ENCODE assay signal across 16 cellular contexts in the genomic region with DNA sequence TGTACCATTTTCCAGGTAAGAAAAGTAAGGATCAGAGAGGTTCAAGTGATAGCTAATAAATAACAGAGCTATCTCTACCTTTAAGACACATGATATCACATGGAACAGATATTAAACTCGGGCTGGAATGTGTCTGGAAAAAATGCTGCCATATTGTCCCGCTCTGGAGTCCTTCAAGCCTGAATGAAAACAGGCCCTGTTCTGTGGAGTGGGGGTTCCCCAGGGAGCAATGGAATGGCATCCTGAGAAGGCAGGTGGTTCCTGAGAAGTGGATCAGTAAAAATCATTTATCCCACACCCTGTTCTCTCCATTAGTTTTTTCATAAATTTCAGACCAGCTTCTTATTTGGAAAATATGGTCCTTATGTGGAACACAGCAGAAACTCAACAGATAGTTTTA. TPM values are rescaled to one million over a fixed set of nuclear protein-coding genes. Genes with fewer than 3 reads are reported as not detected.
DNase-seq lines count a peak whose midpoint lies in the region; ATAC-seq, FAIRE-seq and TF ChIP-seq lines count a peak whose summit lies in the region.
"Had no signal": no experiment of that assay in that cellular context is flagged by ENCODE, and none has a peak within 500 bp of the region (broad histone marks: within the 10 kb centered on the region; RNA-seq: fewer than 3 reads in every experiment).

No MANE protein-coding gene starts in this region.

- WGBS in hepatocyte (ENCODE audit: low lambda C conversion rate, missing lambda C conversion rate), result 73% methylated on average over 2 of the region's 2 CpGs

- no peaks in the 10 kb centered on the region for H3K36me3 Mint-ChIP-seq in GM23338 (ENCODE audit: low read depth)
- H3K36me3 Mint-ChIP-seq: activated naive CD8-positive, alpha-beta T cell treated with anti-CD3 and anti-CD28 coated beads, Interleukin-2, amount 10 ng/mL, durations not matched to agents 7 days and 5 days had no signal

- no peaks in the 10 kb centered on the region for H3K9me3 Mint-ChIP-seq in GM23338

- H3K9ac ChIP-seq in OCI-LY3 (ENCODE audit: low read length) (peak overlapping the region; percentile 46), parathyroid adenoma (no peak overlapping the region)

- H3K4me3 ChIP-seq in GM23338, result no peak overlapping the region
- peak overlapping the region; percentile 62 for H3K4me3 ChIP-seq in OCI-LY3 (ENCODE audit: low read length)
- H3K4me3 ChIP-seq in hepatocyte, result no peak overlapping the region
- no peak overlapping the region for H3K4me3 ChIP-seq in parathyroid adenoma (ENCODE audit: low read depth, low read length)
- no peak overlapping the region for H3K4me3 ChIP-seq in WERI-Rb-1 (ENCODE audit: low read depth, low read length)
- H3K4me3 ChIP-seq: ovary had no signal

- no peak overlapping the region for H3K27ac Mint-ChIP-seq in GM23338
- H3K27ac Mint-ChIP-seq: activated naive CD8-positive, alpha-beta T cell treated with anti-CD3 and anti-CD28 coated beads, Interleukin-2, amount 10 ng/mL, durations not matched to agents 7 days and 5 days had no signal

- H3K27me3 ChIP-seq in GM23338 (ENCODE audit: insufficient read depth) (no peaks in the 10 kb centered on the region), OCI-LY3 (ENCODE audit: low read depth, low read length) (no peaks in the 10 kb centered on the region), hepatocyte (no peaks in the 10 kb centered on the region), parathyroid adenoma (ENCODE audit: control insufficient read depth, insufficient read depth, low read length) (no peaks in the 10 kb centered on the region), WERI-Rb-1 (ENCODE audit: insufficient read depth, low read depth, severe bottlenecking) (no peaks in the 10 kb centered on the region)
- H3K27me3 ChIP-seq: brain microvascular endothelial cell, ovary had no signal

- TF ChIP-seq CTCF in GM23338 (conservative IDR thresholded peaks at IDR 0.05; ENCODE audit: low read depth in 2 of 2), result no peak
- no peak for TF ChIP-seq CTCF in OCI-LY3 (IDR thresholded peaks at IDR 0.05; ENCODE audit: low read depth, low read length)
- TF ChIP-seq CTCF in hepatocyte (IDR thresholded peaks at IDR 0.05; ENCODE audit: poor library complexity), result no peak
- TF ChIP-seq CTCF in parathyroid adenoma (IDR thresholded peaks at IDR 0.05), result no peak
- TF ChIP-seq CTCF in WERI-Rb-1 (IDR thresholded peaks at IDR 0.05; ENCODE audit: low read depth, low read length), result no peak

- H3K27ac ChIP-seq in GM23338 (ENCODE audit: low read depth) (no peak overlapping the region), OCI-LY3 (ENCODE audit: low read length) (no peak overlapping the region), hepatocyte (peak overlapping the region; percentile 19), parathyroid adenoma (no peak overlapping the region), WERI-Rb-1 (no peak overlapping the region)
- H3K27ac ChIP-seq: brain microvascular endothelial cell, foreskin keratinocyte, ovary had no signal

- H3K36me3 ChIP-seq in GM23338 (ENCODE audit: insufficient read depth) (no peaks in the 10 kb centered on the region), OCI-LY3 (replicated peaks; ENCODE audit: low read depth, low read length) (no peaks in the 10 kb centered on the region), hepatocyte (replicated peaks; ENCODE audit: insufficient read depth, low read depth) (no peaks in the 10 kb centered on the region), parathyroid adenoma (ENCODE audit: control insufficient read depth, insufficient read depth, low read length) (no peaks in the 10 kb centered on the region), WERI-Rb-1 (no peaks in the 10 kb centered on the region)
- H3K36me3 ChIP-seq: brain microvascular endothelial cell, ovary had no signal

- H2AFZ ChIP-seq in GM23338 (peak overlapping the region; percentile 98), OCI-LY3 (ENCODE audit: low read depth, low read length) (peak overlapping the region; percentile 100), hepatocyte (peak overlapping the region; percentile 95), parathyroid adenoma (peak overlapping the region; percentile 90)

- peaks cover 13% of the 10 kb centered on the region for H3K4me1 Mint-ChIP-seq in GM23338
- H3K4me1 Mint-ChIP-seq: activated naive CD8-positive, alpha-beta T cell treated with anti-CD3 and anti-CD28 coated beads, Interleukin-2, amount 10 ng/mL, durations not matched to agents 7 days and 5 days had no signal

- FAIRE-seq in frontal cortex (lab: Jason Lieb, UNC), result no peak

- no peaks in the 10 kb centered on the region for H3F3A ChIP-seq in GM23338 (replicated peaks; ENCODE audit: low read depth)

- H3K4me1 ChIP-seq in GM23338 (ENCODE audit: insufficient read depth) (peaks cover 10% of the 10 kb centered on the region; the same call in 1 of the 2 replicates), OCI-LY3 (ENCODE audit: low read length) (peaks cover 13% of the 10 kb centered on the region), hepatocyte (ENCODE audit: insufficient read depth) (peaks cover 7% of the 10 kb centered on the region), parathyroid adenoma (peaks cover 7% of the 10 kb centered on the region)
- H3K4me1 ChIP-seq: foreskin keratinocyte had no signal

- no peaks in the 10 kb centered on the region for H3K9me2 ChIP-seq in GM23338 (ENCODE audit: insufficient read depth)
- no peaks in the 10 kb centered on the region for H3K9me2 ChIP-seq in hepatocyte (replicated peaks; ENCODE audit: insufficient read depth)

- peaks cover 5% of the 10 kb centered on the region for H3K27me3 Mint-ChIP-seq in GM23338 (ENCODE audit: insufficient read depth, low read depth, poor library complexity)

- ATAC-seq in GM23338 (no peak), GM21423 (IDR thresholded peaks at IDR 0.05; ENCODE audit: unreplicated experiment) (no peak)
- ATAC-seq: activated CD4-positive, CD25-positive, alpha-beta regulatory T cell treated with anti-CD3 and anti-CD28 coated beads, Interleukin-2, amount 50 U/mL, for 24 hours; left cardiac atrium had no signal

- DNase-seq in GM23338 (ENCODE audit: low spot score) (no peak), hepatocyte (ENCODE audit: low spot score) (no peak), frontal cortex (ENCODE audit: low spot score in 2 of 2) (no peak), WERI-Rb-1 (no peak)
- DNase-seq: activated naive CD8-positive, alpha-beta T cell treated with anti-CD3 and anti-CD28 coated beads, Interleukin-2, amount 10 ng/mL, durations not matched to agents 7 days and 5 days; SIG-M5; stimulated activated CD4-positive, alpha-beta T cell treated with anti-CD3 and anti-CD28 coated beads, Interleukin-4, amount 100 ng/mL, for 1 hour had no signal

- H3K9me3 ChIP-seq in OCI-LY3 (ENCODE audit: insufficient read depth, low read length) (peaks cover under 1% of the 10 kb centered on the region; the same call in 1 of the 2 replicates), hepatocyte (ENCODE audit: low read depth) (no peaks in the 10 kb centered on the region), parathyroid adenoma (ENCODE audit: control insufficient read depth, low read length) (no peaks in the 10 kb centered on the region), WERI-Rb-1 (ENCODE audit: severe bottlenecking) (no peaks in the 10 kb centered on the region)
- H3K9me3 ChIP-seq: ovary had no signal

- H3K79me2 ChIP-seq in GM23338 (replicated peaks; ENCODE audit: insufficient read depth) (no peaks in the 10 kb centered on the region), OCI-LY3 (ENCODE audit: low read length) (no peaks in the 10 kb centered on the region), hepatocyte (no peaks in the 10 kb centered on the region), parathyroid adenoma (no peaks in the 10 kb centered on the region)

- no peak overlapping the region for H3K4me3 Mint-ChIP-seq in GM23338
- H3K4me3 Mint-ChIP-seq: activated naive CD8-positive, alpha-beta T cell treated with anti-CD3 and anti-CD28 coated beads, Interleukin-2, amount 10 ng/mL, durations not matched to agents 7 days and 5 days had no signal

- H4K20me1 ChIP-seq in GM23338 (replicated peaks; ENCODE audit: insufficient read depth) (no peaks in the 10 kb centered on the region), OCI-LY3 (ENCODE audit: insufficient read depth, low read length) (no peaks in the 10 kb centered on the region), hepatocyte (ENCODE audit: insufficient read depth, poor library complexity, severe bottlenecking) (no peaks in the 10 kb centered on the region)

- H3K4me2 ChIP-seq in GM23338 (no peak overlapping the region), OCI-LY3 (ENCODE audit: low read length) (peak overlapping the region; percentile 68), hepatocyte (peak overlapping the region; percentile 59), parathyroid adenoma (ENCODE audit: low read length) (no peak overlapping the region)

RNA-seq across cellular contexts. Expression of gene PRTG, which starts 57.3 kb away (rescaled TPM):
- 2.3 and 3.4 TPM in 2 replicates for total RNA-seq in GM23338 (2014; rRNA removed; shearing (Covaris generic))
- 0.63 and 0.70 TPM in 2 replicates for polyA plus RNA-seq in GM23338 (2016; fragmentation: Nextera tagmentation; extraction: Ambion mirVana)
- total RNA-seq in hepatocyte, result 10.8 and 19.0 TPM in 2 replicates
- 6.6 and 7.8 TPM in 2 replicates for polyA plus RNA-seq in hepatocyte
- 2.4 TPM for total RNA-seq in frontal cortex
- total RNA-seq: activated CD8-positive, alpha-beta memory T cell treated with anti-CD3 and anti-CD28 coated beads for 36 hours; activated naive CD8-positive, alpha-beta T cell treated with anti-CD3 and anti-CD28 coated beads, Interleukin-2, amount 10 ng/mL, durations not matched to agents 7 days and 5 days; foreskin keratinocyte had no signal
- polyA plus RNA-seq: foreskin keratinocyte had no signal

Comparison
In these comparisons a context has a peak if more than half of its experiments do, and no peak if none do; other contexts are left out.
1. H3K4me2 ChIP-seq: peak in OCI-LY3 (single experiment) and hepatocyte (single experiment); none in GM23338 (single experiment) and parathyroid adenoma (single experiment).
2. Peak in every context shown above with its lines, with median percentiles within 50 percentile points of each other: H2AFZ ChIP-seq.